3 cellular contexts compared by ENCODE assay signal in the genomic region with DNA sequence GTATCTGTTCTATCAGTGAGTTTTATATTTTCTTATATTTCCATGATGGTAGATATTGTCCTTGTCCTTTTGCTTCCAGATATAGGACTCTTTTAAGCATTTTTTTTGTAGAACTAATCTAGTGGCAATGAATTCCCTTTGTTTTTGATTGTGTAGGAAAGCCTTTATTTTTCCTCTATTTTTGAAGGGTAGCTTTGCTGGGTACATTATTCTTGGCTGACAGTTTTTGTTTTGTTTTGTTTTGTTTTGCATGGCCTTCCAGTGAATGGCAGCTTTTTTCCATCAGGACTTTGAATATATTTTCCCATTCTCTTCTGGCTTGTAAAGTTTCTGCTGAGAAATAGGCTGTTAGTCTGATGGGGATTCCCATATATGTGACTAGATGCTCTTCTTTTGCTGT.
"Had no signal": no experiment of that assay in that cellular context is flagged by ENCODE, and none has a peak within 500 bp of the region (broad histone marks: within the 10 kb centered on the region; RNA-seq: fewer than 3 reads in every experiment).

No MANE protein-coding gene starts in this region.

- DNase-seq: GDM1, GF-D8 had no signal

- ATAC-seq: GM12878 had no signal

- H3K4me3 ChIP-seq: GM12878 had no signal
